In genomic region chr1:192485692-192486436, GRCh38 we compare ENCODE assay signal across 9 cellular contexts.
A peak's percentile ranks its signal among the peaks of the same experiment; 100 is the strongest.
DNase-seq lines count a peak whose midpoint lies in the region; ATAC-seq and TF ChIP-seq lines count a peak whose summit lies in the region.
"Had no signal": no experiment of that assay in that cellular context is flagged by ENCODE, and none has a peak within 500 bp of the region (broad histone marks: within the 10 kb centered on the region; RNA-seq: fewer than 3 reads in every experiment).

No MANE protein-coding gene starts in this region.

- H3K4me3 Mint-ChIP-seq in endodermal cell = no peak overlapping the region

- no peaks in the 10 kb centered on the region for H3K27me3 Mint-ChIP-seq in endodermal cell (ENCODE audit: insufficient read depth)

- H3K4me1 Mint-ChIP-seq in endodermal cell = no peaks in the 10 kb centered on the region

- TF ChIP-seq CTCF in AG09309 (IDR thresholded peaks at IDR 0.05; ENCODE audit: control insufficient read depth, insufficient read depth, low read depth, low read length, missing control alignments) (no peak), esophagus squamous epithelium (IDR thresholded peaks at IDR 0.05) (no peak), endodermal cell (conservative IDR thresholded peaks at IDR 0.05) (no peak), GM13976 (IDR thresholded peaks at IDR 0.05; ENCODE audit: borderline replicate concordance, control extremely low read depth, extremely low read depth, insufficient read depth, missing control alignments) (no peak)

- H3K9me3 Mint-ChIP-seq in endodermal cell = peaks cover 9% of the 10 kb centered on the region

- H3K27ac ChIP-seq in esophagus squamous epithelium (peak overlapping the region in 3 of 4 donors; percentile 64 to 76 (median 71)), endodermal cell (ENCODE audit: low read depth, low read length) (no peak overlapping the region)

- H3K9me3 ChIP-seq in esophagus squamous epithelium (no peaks in the 10 kb centered on the region), endodermal cell (ENCODE audit: control insufficient read depth, low read length) (no peaks in the 10 kb centered on the region)

- H3K36me3 Mint-ChIP-seq in endodermal cell (ENCODE audit: low read depth) = no peaks in the 10 kb centered on the region

- H3K9ac ChIP-seq in endodermal cell (ENCODE audit: extremely low read depth, low read length, poor library complexity, severe bottlenecking) = no peak overlapping the region

- 17 to 28% methylated on average over 1 of the region's 1 CpG for WGBS in esophagus squamous epithelium, 2 donors
- WGBS in endodermal cell (ENCODE audit: insufficient coverage in 1 of 2, insufficient read length in 1 of 2), 2 experiments = no CpG with 5 or more reads among the region's 1 CpG

- H3K4me3 ChIP-seq in AG09309 (ENCODE audit: control insufficient read depth, low read depth, low read length) (no peak overlapping the region), esophagus squamous epithelium (no peak overlapping the region), endodermal cell (ENCODE audit: low read length) (no peak overlapping the region)

- no peak for ATAC-seq in GM21576 (IDR thresholded peaks at IDR 0.05; ENCODE audit: unreplicated experiment)

- H3K27me3 ChIP-seq in esophagus squamous epithelium (no peaks in the 10 kb centered on the region), endodermal cell (ENCODE audit: control insufficient read depth, insufficient read depth, low read length, poor library complexity, severe bottlenecking) (no peaks in the 10 kb centered on the region)

- TF ChIP-seq POLR2A in esophagus squamous epithelium (IDR thresholded peaks at IDR 0.05) = no peak

- in situ Hi-C loops in GM13976 (cut with MboI; ENCODE audit: low sequenced_read_pairs, unreplicated experiment) = no loop called here

- H3K4me1 ChIP-seq in esophagus squamous epithelium (peaks cover 5 to 33% (median 6%) of the 10 kb centered on the region in 3 donors), endodermal cell (ENCODE audit: control insufficient read depth, insufficient read depth, low read length) (no peaks in the 10 kb centered on the region)

- no peak overlapping the region for H3K27ac Mint-ChIP-seq in endodermal cell

- intact Hi-C loops in esophagus squamous epithelium (cut with DNase I) = no loop called here

- DNase-seq in AG09309 (ENCODE audit: low read depth) = peak; percentile 94
- DNase-seq in NCI-H460 (ENCODE audit: extremely low read depth, low read depth) = peak; percentile 48
- no peak for DNase-seq in esophagus squamous epithelium (lab: John Stamatoyannopoulos, UW)
- peak; percentile 97 for DNase-seq in non-pigmented ciliary epithelial cell (ENCODE audit: low read depth)
- no peak for DNase-seq in endodermal cell
- DNase-seq in GM13976 (ENCODE audit: low spot score) = no peak
- no peak for DNase-seq in SIG-M5 (lab: John Stamatoyannopoulos, UW)
- DNase-seq: NCI-H187 treated with DMSO at 0.1 percent for 48 hours had no signal

- H3K36me3 ChIP-seq in esophagus squamous epithelium = no peaks in the 10 kb centered on the region
- no peaks in the 10 kb centered on the region for H3K36me3 ChIP-seq in endodermal cell (ENCODE audit: control insufficient read depth, insufficient read depth, low read length)

Comparison
In these comparisons a context has a peak if more than half of its experiments do, and no peak if none do; other contexts are left out.
1. DNase-seq: peak in AG09309 (single experiment), NCI-H460 (single experiment) and non-pigmented ciliary epithelial cell (single experiment); none in esophagus squamous epithelium (single experiment), endodermal cell (single experiment), GM13976 (single experiment) and SIG-M5 (single experiment).